ENCODE assay signal across 19 cellular contexts in genomic region chrX:7351946-7352345, GRCh38.
DNase-seq lines count a peak whose midpoint lies in the region; ATAC-seq and TF ChIP-seq lines count a peak whose summit lies in the region.
"Had no signal": no experiment of that assay in that cellular context is flagged by ENCODE, and none has a peak within 500 bp of the region (broad histone marks: within the 10 kb centered on the region; RNA-seq: fewer than 3 reads in every experiment).

No MANE protein-coding gene starts in this region.

- in situ Hi-C loops in astrocyte of the spinal cord (cut with HindIII; ENCODE audit: low sequenced_read_pairs) = no loop called here

- peak; percentile 22 for DNase-seq in HCEC 1CT
- peak; percentile 2 for DNase-seq in astrocyte of the spinal cord (ENCODE audit: low read depth, low spot score)
- DNase-seq in hepatic stellate cell (ENCODE audit: low spot score) = peak; percentile 6
- DNase-seq in NCI-H146 (lab: John Stamatoyannopoulos, UW) = no peak
- no peak for DNase-seq in CD1c-positive myeloid dendritic cell (ENCODE audit: extremely low spot score)
- DNase-seq in dermis blood vessel endothelial cell = no peak
- DNase-seq: Caco-2; CD4-positive, alpha-beta memory T cell; DND-41; GOT3; MG63; NCI-H1417; NCI-H187; NCI-H446; SJCRH30 had no signal

- TF ChIP-seq CTCF in astrocyte of the spinal cord (IDR thresholded peaks at IDR 0.05; ENCODE audit: low read depth, low read length) = no peak

- no peak overlapping the region for H3K4me3 ChIP-seq in astrocyte of the spinal cord (ENCODE audit: low read depth, low read length)
- H3K4me3 ChIP-seq: BLaER1, K562, MG63, SJCRH30 had no signal

- no peak for ATAC-seq in GM21737 (IDR thresholded peaks at IDR 0.05; ENCODE audit: unreplicated experiment)
- ATAC-seq: HCT116, K562 had no signal

Comparison
In these comparisons a context has a peak if more than half of its experiments do, and no peak if none do; other contexts are left out.
1. DNase-seq: peak in HCEC 1CT (single experiment), astrocyte of the spinal cord (single experiment) and hepatic stellate cell (single experiment); none in NCI-H146 (single experiment), CD1c-positive myeloid dendritic cell (single experiment) and dermis blood vessel endothelial cell (single experiment).